In genomic region chr12:122860052-122860853, GRCh38 we compare ENCODE assay signal across 8 cellular contexts. TPM values are rescaled to one million over a fixed set of nuclear protein-coding genes. Genes with fewer than 3 reads are reported as not detected.
DNase-seq lines count a peak whose midpoint lies in the region; ATAC-seq and TF ChIP-seq lines count a peak whose summit lies in the region.

No MANE protein-coding gene starts in this region.

- DNase-seq in A673 (ENCODE audit: low spot score) (peak; percentile 85), NCI-H2107 treated with DMSO at 0.1 percent for 48 hours (lab: John Stamatoyannopoulos, UW; ENCODE audit: unreplicated experiment) (peak; percentile 34), WTC11 (ENCODE audit: low spot score) (peak; percentile 89), MCF 10A (ENCODE audit: unreplicated experiment) (peak; percentile 79), inferior parietal cortex (ENCODE audit: extremely low spot score) (peak; percentile 88)
- peak; percentile 69 to 78 for DNase-seq in stimulated activated CD4-positive, alpha-beta T cell treated with anti-CD3 and anti-CD28 coated beads, Interleukin-15, amount 100 ng/mL, for 48 hours (ENCODE audit: low read depth in 2 of 2)

- TF ChIP-seq CTCF in A673 (conservative IDR thresholded peaks at IDR 0.05; ENCODE audit: low read depth, low read length) (peak; percentile 92), WTC11 (IDR thresholded peaks at IDR 0.05) (peak; percentile 96), MCF 10A (IDR thresholded peaks at IDR 0.05; ENCODE audit: unreplicated experiment) (peak; percentile 85)

- no peaks in the 10 kb centered on the region for H3K36me3 ChIP-seq in A673 (ENCODE audit: insufficient read depth, low read length, poor library complexity, severe bottlenecking)

- CTCF ChIA-PET in A673 (lab: Charles Lee) = interaction anchor here (0.5 to 1.0 kb wide), 6 partner anchors 20 to 378 kb away, joined by 3 to 5 read pairs (median 4); no protein-coding TSS in a partner anchor
- CTCF ChIA-PET in WTC11 (lab: Charles Lee) = interaction anchor here (0.6 to 6.6 kb wide), 33 partner anchors 9 to 711 kb away, joined by 3 to 67 read pairs (median 5); partner anchors contain the start of genes ABCB9, ARL6IP4, CCDC62 and HIP1R
- CTCF ChIA-PET in MCF 10A (lab: Yijun Ruan, JAX) = interaction anchor here (0.6 to 11.1 kb wide), 33 partner anchors 9 to 378 kb away, joined by 3 to 230 read pairs (median 4); partner anchors contain the start of genes ARL6IP4 and OGFOD2

- no peaks in the 10 kb centered on the region for H3K36me3 Mint-ChIP-seq in WTC11
- peaks cover 27% of the 10 kb centered on the region for H3K36me3 Mint-ChIP-seq in MCF 10A (ENCODE audit: insufficient read depth, unreplicated experiment)

- POLR2A ChIA-PET in A673 (lab: Charles Lee; ENCODE audit: low non-redundant PET) = no interaction called here
- POLR2A ChIA-PET in WTC11 (lab: Charles Lee) = no interaction called here
- POLR2A ChIA-PET in MCF 10A (lab: Yijun Ruan, JAX) = interaction anchor here (0.6 to 2.1 kb wide), 10 partner anchors 8 to 372 kb away, joined by 3 to 10 read pairs (median 3); partner anchors contain the start of gene MPHOSPH9

- H3K27me3 Mint-ChIP-seq in WTC11 (ENCODE audit: low read depth) (peaks cover 11% of the 10 kb centered on the region), MCF 10A (ENCODE audit: insufficient read depth, unreplicated experiment) (no peaks in the 10 kb centered on the region)

- BruUV-seq in A673 (replicated peaks; lab: Mats Ljungman, UMichigan) = no TSS peak
- no TSS peak for BruUV-seq in MCF 10A (replicated peaks; lab: Mats Ljungman, UMichigan)

- H3K9me3 Mint-ChIP-seq in WTC11 (no peaks in the 10 kb centered on the region), MCF 10A (ENCODE audit: unreplicated experiment) (no peaks in the 10 kb centered on the region)

- H3K27ac ChIP-seq in A673 (ENCODE audit: low read depth, low read length, poor library complexity, severe bottlenecking) = no peak overlapping the region

- no peaks in the 10 kb centered on the region for H3K27me3 ChIP-seq in A673 (replicated peaks; ENCODE audit: insufficient read depth, low read depth, low read length, poor library complexity)

- H3K4me1 Mint-ChIP-seq in WTC11 (no peaks in the 10 kb centered on the region), MCF 10A (ENCODE audit: insufficient read depth, unreplicated experiment) (peaks cover 6% of the 10 kb centered on the region)

- no peaks in the 10 kb centered on the region for H3K9me3 ChIP-seq in A673 (ENCODE audit: low read depth, low read length, poor library complexity, severe bottlenecking)

- H3K4me3 Mint-ChIP-seq in WTC11 (no peak overlapping the region), MCF 10A (ENCODE audit: unreplicated experiment) (no peak overlapping the region)

- no peak overlapping the region for H3K27ac Mint-ChIP-seq in WTC11
- no peak overlapping the region for H3K27ac Mint-ChIP-seq in MCF 10A (ENCODE audit: low read depth, unreplicated experiment)

- ATAC-seq in GM19023 (IDR thresholded peaks at IDR 0.05; ENCODE audit: unreplicated experiment) (peak; percentile 56), WTC11 (peak; percentile 76), GM21619 (IDR thresholded peaks at IDR 0.05; ENCODE audit: unreplicated experiment) (no peak)

- H3K4me1 ChIP-seq in A673 (ENCODE audit: insufficient read depth, low read length, poor library complexity, severe bottlenecking) = no peaks in the 10 kb centered on the region

- no peak overlapping the region for H3K4me3 ChIP-seq in A673 (ENCODE audit: low read depth, low read length, poor library complexity, severe bottlenecking)

- intact Hi-C loops in A673 (cut with micrococcal nuclease; ENCODE audit: unreplicated experiment) (loop anchor here (1.0 kb wide), 1 partner anchor 92 kb away; no protein-coding TSS in a partner anchor), MCF 10A (cut with micrococcal nuclease) (loop anchor here (1.0 to 5.0 kb wide), 3 partner anchors 68 to 378 kb away; no protein-coding TSS in a partner anchor)

TF ChIP-seq in WTC11, 78 proteins besides CTCF, POLR2A, EP300 and RAD21:
- no peak for TF ChIP-seq ZNF121 (CRISPR knock-in tag; IDR thresholded peaks at IDR 0.05)
- 0 out of 2 replicates have a peak, but pooled peaks have one; percentile 38 for TF ChIP-seq HMGXB4 (CRISPR knock-in tag; IDR thresholded peaks at IDR 0.05)

RNA-seq across cellular contexts. Expression of gene HIP1R, which starts 25.0 kb away (rescaled TPM):
- total RNA-seq in A673 (2021) (27.0 and 30.4 TPM in 2 replicates), WTC11 (2021) (22.8 to 45.2 TPM (median 26.8 TPM) in 3 replicates), MCF 10A (2022) (41.6 and 44.6 TPM in 2 replicates)

RNA-seq across cellular contexts. Expression of gene VPS37B, which starts 35.7 kb away (rescaled TPM):
- 30.2 and 34.4 TPM in 2 replicates for total RNA-seq in A673 (2021)
- 10.4 to 18.1 TPM (median 11.4 TPM) in 3 replicates for total RNA-seq in WTC11 (2021)
- 33.8 and 37.6 TPM in 2 replicates for total RNA-seq in MCF 10A (2022)

Comparison
In these comparisons a context has a peak if more than half of its experiments do, and no peak if none do; other contexts are left out.
1. DNase-seq: peak in every context shown above with its lines; median percentile 89 in WTC11; 88 in inferior parietal cortex; 85 in A673; 79 in MCF 10A; 74 in stimulated activated CD4-positive, alpha-beta T cell treated with anti-CD3 and anti-CD28 coated beads, Interleukin-15, amount 100 ng/mL, for 48 hours; 34 in NCI-H2107 treated with DMSO at 0.1 percent for 48 hours.